22 cellular contexts compared by ENCODE assay signal in genomic region chr4:82696117-82696516, GRCh38.
"Had no signal": no experiment of that assay in that cellular context is flagged by ENCODE, and none has a peak within 500 bp of the region (broad histone marks: within the 10 kb centered on the region; RNA-seq: fewer than 3 reads in every experiment).

No MANE protein-coding gene starts in this region.

- H3K4me1 Mint-ChIP-seq: naive thymus-derived CD4-positive, alpha-beta T cell; stimulated activated effector memory CD8-positive, alpha-beta T cell treated with anti-CD3 and anti-CD28 coated beads, Interleukin-12 subunit alpha, Interleukin-12 subunit beta, amount 100 ng/mL, for 72 hours had no signal

- H3K4me3 ChIP-seq: left ventricle myocardium inferior, lung, ovary, skin epidermis, spleen, thyroid gland, transverse colon, upper lobe of left lung, vagina had no signal

- H3K9me3 ChIP-seq: left ventricle myocardium inferior, ovary, spleen, thyroid gland, transverse colon, upper lobe of left lung, vagina had no signal

- H3K36me3 Mint-ChIP-seq: naive thymus-derived CD4-positive, alpha-beta T cell; natural killer cell treated with Interleukin-12 subunit alpha and Interleukin-12 subunit beta and Interleukin-15 and Interleukin-18, amount 100 ng/mL, for 72 hours; stimulated activated effector memory CD8-positive, alpha-beta T cell treated with anti-CD3 and anti-CD28 coated beads, Interleukin-12 subunit alpha, Interleukin-12 subunit beta, amount 100 ng/mL, for 72 hours had no signal

- H3K9me3 Mint-ChIP-seq: mesothelial cell of epicardium; natural killer cell treated with Interleukin-12 subunit alpha and Interleukin-12 subunit beta and Interleukin-15 and Interleukin-18, amount 100 ng/mL, for 72 hours; stimulated activated effector memory CD8-positive, alpha-beta T cell treated with anti-CD3 and anti-CD28 coated beads, Interleukin-12 subunit alpha, Interleukin-12 subunit beta, amount 100 ng/mL, for 72 hours; stimulated activated naive CD8-positive, alpha-beta T cell treated with anti-CD3 and anti-CD28 coated beads, Interleukin-15, Interleukin-2, amounts not matched to agents 100 ng/mL and 50 ng/mL, for 24 hours had no signal

- H3K27ac ChIP-seq: left ventricle myocardium inferior, skin epidermis, spleen, thyroid gland, transverse colon, upper lobe of left lung, vagina had no signal

- H3K27me3 Mint-ChIP-seq: natural killer cell treated with Interleukin-12 subunit alpha and Interleukin-12 subunit beta and Interleukin-15 and Interleukin-18, amount 100 ng/mL, for 72 hours; progenitor cell of endocrine pancreas; stimulated activated naive CD8-positive, alpha-beta T cell treated with anti-CD3 and anti-CD28 coated beads, Interleukin-15, Interleukin-2, amounts not matched to agents 100 ng/mL and 50 ng/mL, for 24 hours had no signal

- H3K4me1 ChIP-seq: spleen, transverse colon, upper lobe of left lung, vagina had no signal

- H3K27me3 ChIP-seq: ovary, spleen, thyroid gland, transverse colon, upper lobe of left lung, vagina had no signal

- H3K27ac Mint-ChIP-seq: mesothelial cell of epicardium; naive thymus-derived CD4-positive, alpha-beta T cell; natural killer cell treated with Interleukin-12 subunit alpha and Interleukin-12 subunit beta and Interleukin-15 and Interleukin-18, amount 100 ng/mL, for 72 hours; stimulated activated effector memory CD8-positive, alpha-beta T cell treated with anti-CD3 and anti-CD28 coated beads, Interleukin-12 subunit alpha, Interleukin-12 subunit beta, amount 100 ng/mL, for 72 hours; stimulated activated naive CD8-positive, alpha-beta T cell treated with anti-CD3 and anti-CD28 coated beads, Interleukin-15, Interleukin-2, amounts not matched to agents 100 ng/mL and 50 ng/mL, for 24 hours had no signal

- H3K4me3 Mint-ChIP-seq: mesothelial cell of epicardium; naive thymus-derived CD4-positive, alpha-beta T cell; natural killer cell treated with Interleukin-12 subunit alpha and Interleukin-12 subunit beta and Interleukin-15 and Interleukin-18, amount 100 ng/mL, for 72 hours; stimulated activated effector memory CD8-positive, alpha-beta T cell treated with anti-CD3 and anti-CD28 coated beads, Interleukin-12 subunit alpha, Interleukin-12 subunit beta, amount 100 ng/mL, for 72 hours; stimulated activated naive CD8-positive, alpha-beta T cell treated with anti-CD3 and anti-CD28 coated beads, Interleukin-15, Interleukin-2, amounts not matched to agents 100 ng/mL and 50 ng/mL, for 24 hours had no signal

- ATAC-seq: naive thymus-derived CD4-positive, alpha-beta T cell; natural killer cell treated with Interleukin-12 subunit alpha and Interleukin-12 subunit beta and Interleukin-15 and Interleukin-18, amount 100 ng/mL, for 72 hours; right cardiac atrium; stimulated activated effector memory CD8-positive, alpha-beta T cell treated with anti-CD3 and anti-CD28 coated beads, Interleukin-12 subunit alpha, Interleukin-12 subunit beta, amount 100 ng/mL, for 72 hours had no signal

- DNase-seq: hippocampal formation; kidney; left ventricle myocardium inferior; mesendoderm; naive thymus-derived CD4-positive, alpha-beta T cell; ovary; right cardiac atrium; spleen; stimulated activated CD4-positive, alpha-beta T cell treated with anti-CD3 and anti-CD28 coated beads, Interleukin-4, amount 100 ng/mL, for 24 hours; stimulated activated naive CD4-positive, alpha-beta T cell; substantia nigra; thyroid gland; transverse colon; upper lobe of left lung had no signal

- FAIRE-seq: kidney had no signal

- H3K36me3 ChIP-seq: left ventricle myocardium inferior, ovary, spleen, thyroid gland, transverse colon, upper lobe of left lung, vagina had no signal
